In genomic region chr17:41741709-41742108, GRCh38 we compare ENCODE assay signal across 1 cellular context.
TF ChIP-seq lines count a peak whose summit lies in the region.

No MANE protein-coding gene starts in this region.

TF ChIP-seq in A549, 52 proteins besides CTCF, POLR2A, EP300 and RAD21 (continued from another document):
- TF ChIP-seq ATOH8 (CRISPR knock-in tag; IDR thresholded peaks at IDR 0.05; ENCODE audit: low read depth) (no peak), HOXB13 (CRISPR knock-in tag; IDR thresholded peaks at IDR 0.05; ENCODE audit: low read depth) (no peak), RNF2 (IDR thresholded peaks at IDR 0.05; ENCODE audit: borderline replicate concordance, low read depth) (no peak), POLR2AphosphoS2 (conservative IDR thresholded peaks at IDR 0.05; ENCODE audit: low read length) (0 out of 2 replicates have a peak, but pooled peaks have one; percentile 10)
